In genomic region chr11:57426439-57426753, GRCh38 we compare ENCODE assay signal across 7 cellular contexts. TPM values are rescaled to one million over a fixed set of nuclear protein-coding genes. Genes with fewer than 3 reads are reported as not detected.
DNase-seq lines count a peak whose midpoint lies in the region; ATAC-seq and TF ChIP-seq lines count a peak whose summit lies in the region.

No MANE protein-coding gene starts in this region.

- intact Hi-C loops in HCT116 (cut with micrococcal nuclease) = no loop called here
- intact Hi-C loops in psoas muscle (cut with DNase I) = loop anchor here in 1 of 2 donors (5.0 kb wide), 1 partner anchor 79 kb away; no protein-coding TSS in a partner anchor

- TF ChIP-seq POLR2A in HCT116 (IDR thresholded peaks at IDR 0.05; ENCODE audit: borderline replicate concordance, extremely low read depth, insufficient read depth, insufficient read length) = no peak
- TF ChIP-seq POLR2A in erythroblast (IDR thresholded peaks at IDR 0.05; ENCODE audit: low read length) = no peak

- DNase-seq in HCT116 (ENCODE audit: low read depth, low spot score) (no peak), T-cell (peak in 1 of 34 experiments; percentile 1), erythroblast (lab: John Stamatoyannopoulos, UW) (peak; percentile 63 to 76), psoas muscle (no peak), AG20443 (ENCODE audit: low spot score) (no peak), AG08395 (ENCODE audit: low spot score) (no peak)

- peaks cover 45 to 59% (median 51%) of the 10 kb centered on the region in 3 donors for H3K4me1 Mint-ChIP-seq in T-cell

- no peaks in the 10 kb centered on the region for H4K20me1 ChIP-seq in HCT116 (ENCODE audit: insufficient read depth)

- H3K36me3 ChIP-seq in HCT116 (ENCODE audit: control insufficient read depth in 1 of 2, insufficient read depth in 2 of 2, low read length in 2 of 2) (no peaks in the 10 kb centered on the region; a peak in 1 of 4 replicates), psoas muscle (ENCODE audit: insufficient read depth in 1 of 2, low read depth in 1 of 2) (peaks cover 0 to 3% of the 10 kb centered on the region in 2 donors)

- H3K9me3 Mint-ChIP-seq in T-cell = no peaks in the 10 kb centered on the region

- peaks cover 9 to 21% of the 10 kb centered on the region in 2 experiments for H3K4me1 ChIP-seq in HCT116 (ENCODE audit: control insufficient read depth in 1 of 2, insufficient read depth in 2 of 2, low read length in 2 of 2)
- peaks cover 32% of the 10 kb centered on the region for H3K4me1 ChIP-seq in psoas muscle

- CTCF ChIA-PET in HCT116 (lab: Charles Lee) = interaction anchor here (1.4 kb wide), 1 partner anchor 31 kb away, joined by 3 read pairs; no protein-coding TSS in a partner anchor
- CTCF ChIA-PET in T-cell (lab: Charles Lee) = interaction anchor here (1.0 kb wide), 2 partner anchors 32 to 101 kb away, joined by 3 to 4 read pairs; no protein-coding TSS in a partner anchor

- no peak overlapping the region for H2AFZ ChIP-seq in HCT116 (ENCODE audit: low read depth, low read length, poor library complexity, severe bottlenecking)

- peaks cover 16% of the 10 kb centered on the region for H3K36me3 Mint-ChIP-seq in T-cell

- peaks cover 8% of the 10 kb centered on the region; the same call in 1 of the 2 replicates for H3K79me2 ChIP-seq in HCT116 (ENCODE audit: insufficient read depth, low read length)

- RAD21 ChIA-PET in HCT116 (lab: Charles Lee; ENCODE audit: low non-redundant PET in 1 of 2, low total read pairs in 2 of 2, uncharacterized antibody in 2 of 2, unreplicated experiment in 2 of 2) = no interaction called here

- H3K27me3 Mint-ChIP-seq in T-cell = no peaks in the 10 kb centered on the region

- peaks cover 13% of the 10 kb centered on the region for H3K27me3 ChIP-seq in HCT116 (ENCODE audit: insufficient read depth, low read length)
- H3K27me3 ChIP-seq in psoas muscle (ENCODE audit: insufficient read depth in 3 of 3, low read length in 2 of 3) = peaks cover 0 to 33% (median 0%) of the 10 kb centered on the region in 3 donors

- no peak for TF ChIP-seq RAD21 in HCT116 (IDR thresholded peaks at IDR 0.05; ENCODE audit: low read depth)

- H3K4me2 ChIP-seq in HCT116 (ENCODE audit: low read length) = peak overlapping the region; percentile 75

- H3K4me3 Mint-ChIP-seq in T-cell = peak overlapping the region; percentile 77 to 82 (median 78)

- peak overlapping the region; percentile 39 for H3K27ac ChIP-seq in HCT116 (ENCODE audit: low read depth, low read length)
- H3K27ac ChIP-seq in psoas muscle = peak overlapping the region; percentile 84

- TF ChIP-seq CTCF in HCT116 (IDR thresholded peaks at IDR 0.05 in 2 of 3, conservative IDR thresholded peaks at IDR 0.05 in 1 of 3; ENCODE audit: borderline replicate concordance in 1 of 3, insufficient read depth in 1 of 3, low read depth in 2 of 3, low read length in 2 of 3) (no peak), psoas muscle (IDR thresholded peaks at IDR 0.05) (no peak)

- peak overlapping the region; percentile 76 to 95 for H3K27ac Mint-ChIP-seq in T-cell

- no TSS peak for BruUV-seq in HCT116 (replicated peaks; lab: Mats Ljungman, UMichigan)

- 20 to 39% (median 31%) methylated on average over 9 of the region's 9 CpGs for WGBS in psoas muscle, 3 donors

- no peaks in the 10 kb centered on the region for H3K9me3 ChIP-seq in HCT116 (ENCODE audit: control insufficient read depth in 1 of 2, insufficient read depth in 1 of 2, low read depth in 1 of 2, low read length in 2 of 2)
- no peaks in the 10 kb centered on the region for H3K9me3 ChIP-seq in psoas muscle

- POLR2A ChIA-PET in HCT116 (lab: Charles Lee) (no interaction called here), T-cell (lab: Charles Lee) (interaction anchor here in 1 of 2 donors (0.8 kb wide), 1 partner anchor 88 kb away, joined by 7 read pairs; no protein-coding TSS in a partner anchor)

- H3K4me3 ChIP-seq in HCT116 (replicated peaks in 1 of 2; ENCODE audit: low read depth in 1 of 2, low read length in 2 of 2) (peak overlapping the region; percentile 54 to 57), psoas muscle (peak overlapping the region; percentile 66)

- ATAC-seq in HCT116 = peak; percentile 40
- ATAC-seq in T-cell (replicated peaks in 1 of 4) = no peak
- ATAC-seq in psoas muscle = no peak
- no peak for ATAC-seq in HG02852 (IDR thresholded peaks at IDR 0.05; ENCODE audit: unreplicated experiment)

- H3K9me2 ChIP-seq in HCT116 (ENCODE audit: insufficient read depth) = no peaks in the 10 kb centered on the region

- peak overlapping the region; percentile 73 for H3K9ac ChIP-seq in HCT116 (ENCODE audit: low read length)

TF ChIP-seq in HCT116, 20 proteins besides CTCF, POLR2A, EP300 and RAD21:
- TF ChIP-seq POLR2AphosphoS5 (IDR thresholded peaks at IDR 0.05; ENCODE audit: low read depth, low read length) (no peak), SIN3A (IDR thresholded peaks at IDR 0.05; ENCODE audit: low read depth) (0 out of 2 replicates have a peak, but pooled peaks have one; percentile 32), SRF (IDR thresholded peaks at IDR 0.05; ENCODE audit: low read depth) (no peak), CEBPB (IDR thresholded peaks at IDR 0.05; ENCODE audit: low read depth) (no peak), JUND (IDR thresholded peaks at IDR 0.05) (no peak), MAX (IDR thresholded peaks at IDR 0.05) (peak; percentile 51; the same call in 1 of the 2 replicates), EGR1 (IDR thresholded peaks at IDR 0.05; ENCODE audit: low read depth) (no peak)

RNA-seq across cellular contexts. Expression of gene SLC43A3, which starts 0.5 kb away (rescaled TPM):
- total RNA-seq in HCT116 (2021; ENCODE audit: unreplicated experiment) (36.9 TPM), T-cell (10 to 100 TPM in 4 of 5 donors, 1 to 10 TPM in 1; 9.9 to 18.1 (median 13.6) TPM), psoas muscle (10 to 100 TPM; 10.6 to 18.8 (median 16.0) TPM)
- polyA plus RNA-seq in HCT116 (2012) = 16.7 and 20.8 TPM in 2 replicates
- polyA plus RNA-seq in psoas muscle = 10 to 100 TPM in 1 of 3 donors, 1 to 10 TPM in 2; 5.8 to 14.7 (median 6.4) TPM

RNA-seq across cellular contexts. Expression of gene RTN4RL2, which starts 33.9 kb away (rescaled TPM):
- total RNA-seq in HCT116 (2021; ENCODE audit: unreplicated experiment) (24.0 TPM), T-cell (1 to 10 TPM in 1 of 5 donors, under 1 TPM in 4; 0.15 to 1.1 (median 0.29) TPM), psoas muscle (1 to 10 TPM in 1 of 4 donors, under 1 TPM in 3; 0.77 to 1.1 (median 0.84) TPM)
- polyA plus RNA-seq in HCT116 (2012) = 28.1 and 30.0 TPM in 2 replicates
- polyA plus RNA-seq in psoas muscle = under 1 TPM; 0.44 to 0.61 (median 0.49) TPM

RNA-seq across cellular contexts. Expression of gene PRG2, which starts 35.9 kb away (rescaled TPM):
- 0.81 TPM for total RNA-seq in HCT116 (2021; ENCODE audit: unreplicated experiment)
- polyA plus RNA-seq in HCT116 (2012) = 0.17 and 0.59 TPM in 2 replicates
- under 1 TPM in 4 of 5 donors, not detected in 1; 0.33 to 0.72 (median 0.39) TPM for total RNA-seq in T-cell
- under 1 TPM in 1 of 4 donors, not detected in 3; 0.25 TPM for total RNA-seq in psoas muscle
- not detected for polyA plus RNA-seq in psoas muscle

RNA-seq across cellular contexts. Expression of gene PRG3, which starts 45.4 kb away (rescaled TPM):
- not detected for total RNA-seq in HCT116 (2021; ENCODE audit: unreplicated experiment)
- not detected in 2 replicates for polyA plus RNA-seq in HCT116 (2012)
- not detected for total RNA-seq in T-cell
- not detected for total RNA-seq in psoas muscle
- not detected for polyA plus RNA-seq in psoas muscle

Comparison
In these comparisons a context has a peak if more than half of its experiments do, and no peak if none do; other contexts are left out.
1. DNase-seq: peak in erythroblast (2 of 2); none in HCT116 (single experiment), psoas muscle (0 of 2), AG20443 (single experiment) and AG08395 (single experiment).
2. RNA of gene RTN4RL2, which starts 33.9 kb away (total RNA-seq): 24.0 TPM in HCT116 (single experiment); 0.77 to 1.1 TPM in psoas muscle and 0.15 to 1.1 TPM in T-cell; every median in the first group is over 10 times any median in the second.